1 cellular context compared by ENCODE assay signal in the genomic region with DNA sequence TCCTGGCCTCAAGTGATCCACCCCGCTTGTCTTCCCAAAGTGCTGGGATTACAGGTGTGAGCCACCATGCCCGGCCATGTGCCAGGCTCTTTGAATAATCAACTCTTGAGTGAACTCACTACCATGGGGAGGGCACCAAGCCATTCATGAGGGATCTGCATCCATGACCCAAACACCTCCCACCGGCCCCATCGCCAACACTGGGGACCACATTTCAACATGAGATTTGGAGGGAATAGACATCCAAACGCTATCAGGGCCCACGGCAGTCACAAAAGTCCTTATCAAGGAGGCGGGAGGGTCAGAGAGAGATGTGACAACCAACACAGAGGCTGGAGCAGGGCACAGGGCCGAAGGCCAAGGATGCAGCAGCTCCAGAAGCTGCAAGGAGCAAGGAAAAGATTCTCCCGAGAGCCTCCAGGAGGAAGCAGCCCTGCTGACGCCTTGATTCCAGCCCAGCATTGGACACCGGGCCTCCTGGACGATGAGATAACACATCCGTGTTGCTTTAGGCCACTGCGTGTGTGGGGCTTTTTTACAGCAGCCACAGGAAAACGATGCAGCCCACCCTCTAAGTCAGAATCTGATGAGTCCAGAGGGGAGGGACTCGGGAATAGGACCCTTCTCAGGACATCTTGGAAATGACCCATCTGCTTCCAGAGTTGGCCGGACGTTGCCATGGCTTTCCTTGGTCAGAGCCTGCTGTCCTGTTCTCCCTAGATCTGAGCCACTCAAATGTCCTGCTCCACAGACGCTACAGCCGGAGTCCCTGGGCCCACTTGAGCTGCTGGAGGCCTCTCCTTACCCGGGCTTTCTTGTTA.
TF ChIP-seq lines count a peak whose summit lies in the region.

No MANE protein-coding gene starts in this region.

TF ChIP-seq in A549, 52 proteins besides CTCF, POLR2A, EP300 and RAD21 (continued from another document):
- TF ChIP-seq NFE2L2 (conservative IDR thresholded peaks at IDR 0.05; ENCODE audit: low read length) = no peak
- TF ChIP-seq, protein P1, sequence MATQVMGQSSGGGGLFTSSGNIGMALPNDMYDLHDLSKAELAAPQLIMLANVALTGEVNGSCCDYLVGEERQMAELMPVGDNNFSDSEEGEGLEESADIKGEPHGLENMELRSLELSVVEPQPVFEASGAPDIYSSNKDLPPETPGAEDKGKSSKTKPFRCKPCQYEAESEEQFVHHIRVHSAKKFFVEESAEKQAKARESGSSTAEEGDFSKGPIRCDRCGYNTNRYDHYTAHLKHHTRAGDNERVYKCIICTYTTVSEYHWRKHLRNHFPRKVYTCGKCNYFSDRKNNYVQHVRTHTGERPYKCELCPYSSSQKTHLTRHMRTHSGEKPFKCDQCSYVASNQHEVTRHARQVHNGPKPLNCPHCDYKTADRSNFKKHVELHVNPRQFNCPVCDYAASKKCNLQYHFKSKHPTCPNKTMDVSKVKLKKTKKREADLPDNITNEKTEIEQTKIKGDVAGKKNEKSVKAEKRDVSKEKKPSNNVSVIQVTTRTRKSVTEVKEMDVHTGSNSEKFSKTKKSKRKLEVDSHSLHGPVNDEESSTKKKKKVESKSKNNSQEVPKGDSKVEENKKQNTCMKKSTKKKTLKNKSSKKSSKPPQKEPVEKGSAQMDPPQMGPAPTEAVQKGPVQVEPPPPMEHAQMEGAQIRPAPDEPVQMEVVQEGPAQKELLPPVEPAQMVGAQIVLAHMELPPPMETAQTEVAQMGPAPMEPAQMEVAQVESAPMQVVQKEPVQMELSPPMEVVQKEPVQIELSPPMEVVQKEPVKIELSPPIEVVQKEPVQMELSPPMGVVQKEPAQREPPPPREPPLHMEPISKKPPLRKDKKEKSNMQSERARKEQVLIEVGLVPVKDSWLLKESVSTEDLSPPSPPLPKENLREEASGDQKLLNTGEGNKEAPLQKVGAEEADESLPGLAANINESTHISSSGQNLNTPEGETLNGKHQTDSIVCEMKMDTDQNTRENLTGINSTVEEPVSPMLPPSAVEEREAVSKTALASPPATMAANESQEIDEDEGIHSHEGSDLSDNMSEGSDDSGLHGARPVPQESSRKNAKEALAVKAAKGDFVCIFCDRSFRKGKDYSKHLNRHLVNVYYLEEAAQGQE (IDR thresholded peaks at IDR 0.05) = no peak
